Comparison of ENCODE assay signal across 12 cellular contexts in the genomic region with DNA sequence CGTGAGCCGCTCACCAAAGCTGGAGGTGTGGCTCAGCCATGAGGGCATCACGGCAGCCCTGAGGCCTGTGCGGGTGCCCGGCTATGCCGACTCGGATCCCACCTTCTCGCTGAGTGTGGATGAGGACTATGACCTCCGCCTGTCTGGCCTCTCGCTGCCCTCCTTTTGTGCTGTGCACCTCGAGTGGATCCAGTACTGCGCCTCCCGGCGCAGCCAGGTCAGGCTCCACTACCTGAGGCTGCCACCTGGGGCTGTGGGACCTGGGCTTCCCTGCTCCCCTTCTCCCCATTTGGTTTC.
"Had no signal": no experiment of that assay in that cellular context is flagged by ENCODE, and none has a peak within 500 bp of the region (broad histone marks: within the 10 kb centered on the region; RNA-seq: fewer than 3 reads in every experiment).

No MANE protein-coding gene starts in this region.

- H3K27me3 Mint-ChIP-seq: naive B cell, progenitor cell of endocrine pancreas had no signal

- H3K9me3 Mint-ChIP-seq: naive B cell had no signal

- H3K27ac ChIP-seq: breast epithelium, foreskin keratinocyte, tibial nerve had no signal

- DNase-seq: activated naive CD4-positive, alpha-beta T cell treated with anti-CD3 and anti-CD28 coated beads, Interleukin-2, amount 50 U/mL, for 16 hours; aorta; foreskin keratinocyte; head of caudate nucleus; naive B cell; occipital lobe; small intestine; T1000 had no signal

- H3K36me3 Mint-ChIP-seq: naive B cell had no signal

- H3K27ac Mint-ChIP-seq: progenitor cell of endocrine pancreas had no signal

- H3K4me3 Mint-ChIP-seq: naive B cell had no signal

- ATAC-seq: foreskin keratinocyte, right cardiac atrium had no signal
